ENCODE assay signal across 1 cellular context in genomic region chr5:149152317-149152746, GRCh38.
A peak's percentile ranks its signal among the peaks of the same experiment; 100 is the strongest.
TF ChIP-seq lines count a peak whose summit lies in the region.

No MANE protein-coding gene starts in this region.

TF ChIP-seq in HepG2, 621 proteins besides CTCF, POLR2A, EP300 and RAD21 (continued from another document and continues in another):
- TF ChIP-seq, protein P1, sequence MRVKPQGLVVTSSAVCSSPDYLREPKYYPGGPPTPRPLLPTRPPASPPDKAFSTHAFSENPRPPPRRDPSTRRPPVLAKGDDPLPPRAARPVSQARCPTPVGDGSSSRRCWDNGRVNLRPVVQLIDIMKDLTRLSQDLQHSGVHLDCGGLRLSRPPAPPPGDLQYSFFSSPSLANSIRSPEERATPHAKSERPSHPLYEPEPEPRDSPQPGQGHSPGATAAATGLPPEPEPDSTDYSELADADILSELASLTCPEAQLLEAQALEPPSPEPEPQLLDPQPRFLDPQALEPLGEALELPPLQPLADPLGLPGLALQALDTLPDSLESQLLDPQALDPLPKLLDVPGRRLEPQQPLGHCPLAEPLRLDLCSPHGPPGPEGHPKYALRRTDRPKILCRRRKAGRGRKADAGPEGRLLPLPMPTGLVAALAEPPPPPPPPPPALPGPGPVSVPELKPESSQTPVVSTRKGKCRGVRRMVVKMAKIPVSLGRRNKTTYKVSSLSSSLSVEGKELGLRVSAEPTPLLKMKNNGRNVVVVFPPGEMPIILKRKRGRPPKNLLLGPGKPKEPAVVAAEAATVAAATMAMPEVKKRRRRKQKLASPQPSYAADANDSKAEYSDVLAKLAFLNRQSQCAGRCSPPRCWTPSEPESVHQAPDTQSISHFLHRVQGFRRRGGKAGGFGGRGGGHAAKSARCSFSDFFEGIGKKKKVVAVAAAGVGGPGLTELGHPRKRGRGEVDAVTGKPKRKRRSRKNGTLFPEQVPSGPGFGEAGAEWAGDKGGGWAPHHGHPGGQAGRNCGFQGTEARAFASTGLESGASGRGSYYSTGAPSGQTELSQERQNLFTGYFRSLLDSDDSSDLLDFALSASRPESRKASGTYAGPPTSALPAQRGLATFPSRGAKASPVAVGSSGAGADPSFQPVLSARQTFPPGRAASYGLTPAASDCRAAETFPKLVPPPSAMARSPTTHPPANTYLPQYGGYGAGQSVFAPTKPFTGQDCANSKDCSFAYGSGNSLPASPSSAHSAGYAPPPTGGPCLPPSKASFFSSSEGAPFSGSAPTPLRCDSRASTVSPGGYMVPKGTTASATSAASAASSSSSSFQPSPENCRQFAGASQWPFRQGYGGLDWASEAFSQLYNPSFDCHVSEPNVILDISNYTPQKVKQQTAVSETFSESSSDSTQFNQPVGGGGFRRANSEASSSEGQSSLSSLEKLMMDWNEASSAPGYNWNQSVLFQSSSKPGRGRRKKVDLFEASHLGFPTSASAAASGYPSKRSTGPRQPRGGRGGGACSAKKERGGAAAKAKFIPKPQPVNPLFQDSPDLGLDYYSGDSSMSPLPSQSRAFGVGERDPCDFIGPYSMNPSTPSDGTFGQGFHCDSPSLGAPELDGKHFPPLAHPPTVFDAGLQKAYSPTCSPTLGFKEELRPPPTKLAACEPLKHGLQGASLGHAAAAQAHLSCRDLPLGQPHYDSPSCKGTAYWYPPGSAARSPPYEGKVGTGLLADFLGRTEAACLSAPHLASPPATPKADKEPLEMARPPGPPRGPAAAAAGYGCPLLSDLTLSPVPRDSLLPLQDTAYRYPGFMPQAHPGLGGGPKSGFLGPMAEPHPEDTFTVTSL (CRISPR knock-in tag; IDR thresholded peaks at IDR 0.05; ENCODE audit: borderline replicate concordance), result peak; percentile 82; the same call in 1 of the 2 replicates
- TF ChIP-seq ZNF550 (CRISPR knock-in tag; IDR thresholded peaks at IDR 0.05; ENCODE audit: borderline replicate concordance), result no peak
- TF ChIP-seq, protein P2, sequence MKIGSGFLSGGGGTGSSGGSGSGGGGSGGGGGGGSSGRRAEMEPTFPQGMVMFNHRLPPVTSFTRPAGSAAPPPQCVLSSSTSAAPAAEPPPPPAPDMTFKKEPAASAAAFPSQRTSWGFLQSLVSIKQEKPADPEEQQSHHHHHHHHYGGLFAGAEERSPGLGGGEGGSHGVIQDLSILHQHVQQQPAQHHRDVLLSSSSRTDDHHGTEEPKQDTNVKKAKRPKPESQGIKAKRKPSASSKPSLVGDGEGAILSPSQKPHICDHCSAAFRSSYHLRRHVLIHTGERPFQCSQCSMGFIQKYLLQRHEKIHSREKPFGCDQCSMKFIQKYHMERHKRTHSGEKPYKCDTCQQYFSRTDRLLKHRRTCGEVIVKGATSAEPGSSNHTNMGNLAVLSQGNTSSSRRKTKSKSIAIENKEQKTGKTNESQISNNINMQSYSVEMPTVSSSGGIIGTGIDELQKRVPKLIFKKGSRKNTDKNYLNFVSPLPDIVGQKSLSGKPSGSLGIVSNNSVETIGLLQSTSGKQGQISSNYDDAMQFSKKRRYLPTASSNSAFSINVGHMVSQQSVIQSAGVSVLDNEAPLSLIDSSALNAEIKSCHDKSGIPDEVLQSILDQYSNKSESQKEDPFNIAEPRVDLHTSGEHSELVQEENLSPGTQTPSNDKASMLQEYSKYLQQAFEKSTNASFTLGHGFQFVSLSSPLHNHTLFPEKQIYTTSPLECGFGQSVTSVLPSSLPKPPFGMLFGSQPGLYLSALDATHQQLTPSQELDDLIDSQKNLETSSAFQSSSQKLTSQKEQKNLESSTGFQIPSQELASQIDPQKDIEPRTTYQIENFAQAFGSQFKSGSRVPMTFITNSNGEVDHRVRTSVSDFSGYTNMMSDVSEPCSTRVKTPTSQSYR (CRISPR knock-in tag; IDR thresholded peaks at IDR 0.05; ENCODE audit: borderline replicate concordance), result peak; percentile 49; the same call in 1 of the 2 replicates
- no peak for TF ChIP-seq TBX3 (IDR thresholded peaks at IDR 0.05; ENCODE audit: borderline replicate concordance)
- no peak for TF ChIP-seq ESRRA (CRISPR knock-in tag; IDR thresholded peaks at IDR 0.05; ENCODE audit: low read depth)
- TF ChIP-seq SMARCC2 (IDR thresholded peaks at IDR 0.05), result no peak
- TF ChIP-seq KDM3A (CRISPR knock-in tag; IDR thresholded peaks at IDR 0.05; ENCODE audit: low read depth), result peak; percentile 31; the same call in 1 of the 2 replicates
- TF ChIP-seq ZFP37 (CRISPR knock-in tag; IDR thresholded peaks at IDR 0.05; ENCODE audit: borderline replicate concordance), result no peak
- no peak for TF ChIP-seq IRX3 (CRISPR knock-in tag; IDR thresholded peaks at IDR 0.05; ENCODE audit: borderline replicate concordance, low read depth)
- TF ChIP-seq, protein P3, sequence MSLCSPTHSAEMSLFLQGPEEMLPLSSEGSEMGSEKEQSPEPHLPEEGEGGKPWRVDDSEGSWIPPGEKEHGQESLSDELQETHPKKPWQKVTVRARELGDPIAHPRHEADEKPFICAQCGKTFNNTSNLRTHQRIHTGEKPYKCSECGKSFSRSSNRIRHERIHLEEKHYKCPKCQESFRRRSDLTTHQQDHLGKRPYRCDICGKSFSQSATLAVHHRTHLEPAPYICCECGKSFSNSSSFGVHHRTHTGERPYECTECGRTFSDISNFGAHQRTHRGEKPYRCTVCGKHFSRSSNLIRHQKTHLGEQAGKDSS (CRISPR knock-in tag; IDR thresholded peaks at IDR 0.05; ENCODE audit: borderline replicate concordance, low read depth), result no peak
- TF ChIP-seq HNF1A (IDR thresholded peaks at IDR 0.05; ENCODE audit: low read depth), result peak; percentile 66; the same call in 1 of the 2 replicates
- TF ChIP-seq HNF1A (CRISPR knock-in tag; IDR thresholded peaks at IDR 0.05; ENCODE audit: borderline replicate concordance), result peak; percentile 72; the same call in 1 of the 2 replicates
- no peak for TF ChIP-seq ZNF501 (CRISPR knock-in tag; IDR thresholded peaks at IDR 0.05)
- TF ChIP-seq MTF2 (CRISPR knock-in tag; IDR thresholded peaks at IDR 0.05; ENCODE audit: borderline replicate concordance), result no peak
- no peak for TF ChIP-seq ZNF674 (CRISPR knock-in tag; IDR thresholded peaks at IDR 0.05; ENCODE audit: low read depth)
- 0 out of 2 replicates have a peak, but pooled peaks have one; percentile 26 for TF ChIP-seq ZBTB20 (CRISPR knock-in tag; IDR thresholded peaks at IDR 0.05; ENCODE audit: borderline replicate concordance, low read depth)
- peak; percentile 77 for TF ChIP-seq KAT8 (CRISPR knock-in tag; IDR thresholded peaks at IDR 0.05)
- no peak for TF ChIP-seq NRL (CRISPR knock-in tag; IDR thresholded peaks at IDR 0.05; ENCODE audit: borderline replicate concordance)
- peak; percentile 94 for TF ChIP-seq SOX5 (CRISPR knock-in tag; IDR thresholded peaks at IDR 0.05; ENCODE audit: borderline replicate concordance)
- TF ChIP-seq, protein P4, sequence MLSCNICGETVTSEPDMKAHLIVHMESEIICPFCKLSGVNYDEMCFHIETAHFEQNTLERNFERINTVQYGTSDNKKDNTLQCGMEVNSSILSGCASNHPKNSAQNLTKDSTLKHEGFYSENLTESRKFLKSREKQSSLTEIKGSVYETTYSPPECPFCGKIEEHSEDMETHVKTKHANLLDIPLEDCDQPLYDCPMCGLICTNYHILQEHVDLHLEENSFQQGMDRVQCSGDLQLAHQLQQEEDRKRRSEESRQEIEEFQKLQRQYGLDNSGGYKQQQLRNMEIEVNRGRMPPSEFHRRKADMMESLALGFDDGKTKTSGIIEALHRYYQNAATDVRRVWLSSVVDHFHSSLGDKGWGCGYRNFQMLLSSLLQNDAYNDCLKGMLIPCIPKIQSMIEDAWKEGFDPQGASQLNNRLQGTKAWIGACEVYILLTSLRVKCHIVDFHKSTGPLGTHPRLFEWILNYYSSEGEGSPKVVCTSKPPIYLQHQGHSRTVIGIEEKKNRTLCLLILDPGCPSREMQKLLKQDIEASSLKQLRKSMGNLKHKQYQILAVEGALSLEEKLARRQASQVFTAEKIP (CRISPR knock-in tag; IDR thresholded peaks at IDR 0.05; ENCODE audit: borderline replicate concordance), result no peak
- no peak for TF ChIP-seq ZFP36L2 (CRISPR knock-in tag; IDR thresholded peaks at IDR 0.05)
- no peak for TF ChIP-seq ZNF460 (CRISPR knock-in tag; IDR thresholded peaks at IDR 0.05; ENCODE audit: borderline replicate concordance)
- TF ChIP-seq ZNF33B (CRISPR knock-in tag; IDR thresholded peaks at IDR 0.05), result no peak
- 0 out of 2 replicates have a peak, but pooled peaks have one; percentile 12 for TF ChIP-seq ZNF317 (CRISPR knock-in tag; IDR thresholded peaks at IDR 0.05)
- no peak for TF ChIP-seq PAF1 (CRISPR knock-in tag; IDR thresholded peaks at IDR 0.05)
- TF ChIP-seq ZNF839 (CRISPR knock-in tag; IDR thresholded peaks at IDR 0.05; ENCODE audit: borderline replicate concordance), result no peak
- TF ChIP-seq GABPB1 (CRISPR knock-in tag; IDR thresholded peaks at IDR 0.05), result peak; percentile 85
- TF ChIP-seq ZMAT3 (CRISPR knock-in tag; conservative IDR thresholded peaks at IDR 0.05), result peak; percentile 76
- no peak for TF ChIP-seq GRHL1 (CRISPR knock-in tag; conservative IDR thresholded peaks at IDR 0.05)
- no peak; the same call in none of the 2 replicates for TF ChIP-seq SMAD3 (CRISPR knock-in tag; IDR thresholded peaks at IDR 0.05)
- TF ChIP-seq HCFC1 (IDR thresholded peaks at IDR 0.05; ENCODE audit: low read depth, low read length), result no peak
- TF ChIP-seq SP1 (IDR thresholded peaks at IDR 0.05), result no peak
- no peak for TF ChIP-seq SP1 (CRISPR knock-in tag; IDR thresholded peaks at IDR 0.05)
- TF ChIP-seq, protein P5, sequence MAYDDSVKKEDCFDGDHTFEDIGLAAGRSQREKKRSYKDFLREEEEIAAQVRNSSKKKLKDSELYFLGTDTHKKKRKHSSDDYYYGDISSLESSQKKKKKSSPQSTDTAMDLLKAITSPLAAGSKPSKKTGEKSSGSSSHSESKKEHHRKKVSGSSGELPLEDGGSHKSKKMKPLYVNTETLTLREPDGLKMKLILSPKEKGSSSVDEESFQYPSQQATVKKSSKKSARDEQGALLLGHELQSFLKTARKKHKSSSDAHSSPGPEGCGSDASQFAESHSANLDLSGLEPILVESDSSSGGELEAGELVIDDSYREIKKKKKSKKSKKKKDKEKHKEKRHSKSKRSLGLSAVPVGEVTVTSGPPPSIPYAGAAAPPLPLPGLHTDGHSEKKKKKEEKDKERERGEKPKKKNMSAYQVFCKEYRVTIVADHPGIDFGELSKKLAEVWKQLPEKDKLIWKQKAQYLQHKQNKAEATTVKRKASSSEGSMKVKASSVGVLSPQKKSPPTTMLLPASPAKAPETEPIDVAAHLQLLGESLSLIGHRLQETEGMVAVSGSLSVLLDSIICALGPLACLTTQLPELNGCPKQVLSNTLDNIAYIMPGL (CRISPR knock-in tag; IDR thresholded peaks at IDR 0.05; ENCODE audit: borderline replicate concordance in 1 of 2, low read depth in 1 of 2), result peak; percentile 19 to 31; a peak in 1 of 4 replicates
- peak; percentile 34; the same call in 1 of the 2 replicates for TF ChIP-seq ZNF770 (CRISPR knock-in tag; IDR thresholded peaks at IDR 0.05)
